8 cellular contexts compared by ENCODE assay signal in genomic region chr19:55476100-55476775, GRCh38. TPM values are rescaled to one million over a fixed set of nuclear protein-coding genes. Genes with fewer than 3 reads are reported as not detected.
DNase-seq lines count a peak whose midpoint lies in the region; ATAC-seq and TF ChIP-seq lines count a peak whose summit lies in the region.

Gene ZNF628 (plus strand): TSS chr19:55476617. CDS start chr19:55479911, 3,294 bp downstream.

- peak within 1 kb of the TSS; percentile 48; the same call in 1 of the 2 replicates for H3K9ac ChIP-seq in KMS-11

- peak within 1 kb of the TSS; percentile 48 for H3K27ac ChIP-seq in KMS-11
- H3K27ac ChIP-seq in Panc1 (ENCODE audit: low read length) = peak within 1 kb of the TSS; percentile 97

- H3K4me3 ChIP-seq in KMS-11 (IDR thresholded peaks at IDR 0.05; ENCODE audit: insufficient read depth, low read depth, low read length) = no peak within 1 kb of the TSS
- H3K4me3 ChIP-seq in Panc1 (ENCODE audit: low read depth in 2 of 2, low read length in 2 of 2) = peak within 1 kb of the TSS; percentile 73 to 94

- H3K36me3 Mint-ChIP-seq in naive B cell = no peaks in the 10 kb centered on the region
- H3K36me3 Mint-ChIP-seq in stimulated activated effector memory CD8-positive, alpha-beta T cell treated with anti-CD3 and anti-CD28 coated beads, Interleukin-12 subunit alpha, Interleukin-12 subunit beta, amount 100 ng/mL, for 72 hours = peaks cover 21% of the 10 kb centered on the region

- peak; percentile 83 for ATAC-seq in GM21786 (IDR thresholded peaks at IDR 0.05; ENCODE audit: unreplicated experiment)
- peak; percentile 95 for ATAC-seq in Panc1
- ATAC-seq in naive B cell (ENCODE audit: low read depth in 2 of 2) = peak; percentile 91 to 92
- ATAC-seq in stimulated activated effector memory CD8-positive, alpha-beta T cell treated with anti-CD3 and anti-CD28 coated beads, Interleukin-12 subunit alpha, Interleukin-12 subunit beta, amount 100 ng/mL, for 72 hours = peak; percentile 95

- intact Hi-C loops in Panc1 (cut with micrococcal nuclease; ENCODE audit: unreplicated experiment) = no loop called here

- no peaks in the 10 kb centered on the region for H3K36me3 ChIP-seq in KMS-11 (ENCODE audit: insufficient read depth)
- no peaks in the 10 kb centered on the region for H3K36me3 ChIP-seq in Panc1 (ENCODE audit: control insufficient read depth, insufficient read depth, low read length)

- peak within 1 kb of the TSS; percentile 85 to 99 (median 92) for H3K4me3 Mint-ChIP-seq in naive B cell
- H3K4me3 Mint-ChIP-seq in stimulated activated effector memory CD8-positive, alpha-beta T cell treated with anti-CD3 and anti-CD28 coated beads, Interleukin-12 subunit alpha, Interleukin-12 subunit beta, amount 100 ng/mL, for 72 hours = peak within 1 kb of the TSS; percentile 85

- H3K27ac Mint-ChIP-seq in naive B cell = peak within 1 kb of the TSS; percentile 94 to 98 (median 97)
- H3K27ac Mint-ChIP-seq in stimulated activated effector memory CD8-positive, alpha-beta T cell treated with anti-CD3 and anti-CD28 coated beads, Interleukin-12 subunit alpha, Interleukin-12 subunit beta, amount 100 ng/mL, for 72 hours = peak within 1 kb of the TSS; percentile 92

- H3K27me3 ChIP-seq in KMS-11 (ENCODE audit: insufficient read depth, low read depth) = peaks cover 3% of the 10 kb centered on the region; the same call in 1 of the 2 replicates
- no peaks in the 10 kb centered on the region for H3K27me3 ChIP-seq in Panc1 (ENCODE audit: control insufficient read depth, insufficient read depth, low read length)

- H3K9me3 Mint-ChIP-seq in naive B cell = no peaks in the 10 kb centered on the region
- no peaks in the 10 kb centered on the region for H3K9me3 Mint-ChIP-seq in stimulated activated effector memory CD8-positive, alpha-beta T cell treated with anti-CD3 and anti-CD28 coated beads, Interleukin-12 subunit alpha, Interleukin-12 subunit beta, amount 100 ng/mL, for 72 hours

- H3K4me1 ChIP-seq in KMS-11 (ENCODE audit: low read depth, poor library complexity, severe bottlenecking) = peaks cover 21% of the 10 kb centered on the region
- H3K4me1 ChIP-seq in Panc1 (ENCODE audit: control insufficient read depth, insufficient read depth, low read length) = peaks cover 52% of the 10 kb centered on the region

- no peaks in the 10 kb centered on the region for H4K20me1 ChIP-seq in KMS-11 (ENCODE audit: insufficient read depth)

- peak within 1 kb of the TSS; percentile 89 for H2AFZ ChIP-seq in KMS-11 (ENCODE audit: low read depth)

- no TSS peak for BruUV-seq in Panc1 (replicated peaks; lab: Mats Ljungman, UMichigan)

- H3K9me3 ChIP-seq in Panc1 (ENCODE audit: control insufficient read depth, insufficient read depth, low read depth, low read length) = no peaks in the 10 kb centered on the region

- H3K79me2 ChIP-seq in KMS-11 (ENCODE audit: insufficient read depth, low read depth) = peaks cover 11% of the 10 kb centered on the region; the same call in 1 of the 2 replicates

- peak; percentile 87 for DNase-seq in DMS53 treated with DMSO at 0.1 percent for 48 hours (lab: John Stamatoyannopoulos, UW; ENCODE audit: unreplicated experiment)
- DNase-seq in Panc1 (ENCODE audit: low read depth, low spot score) = peak; percentile 89
- DNase-seq in activated T-helper 1 cell treated with Interleukin-2 at 50 U/mL for 16 hours (ENCODE audit: low read depth) = peak; percentile 97
- peak; percentile 98 for DNase-seq in fibroblast of gingiva (ENCODE audit: low read depth)
- DNase-seq in naive B cell = peak; percentile 97
- peak; percentile 90 to 96 for DNase-seq in stimulated activated effector memory CD8-positive, alpha-beta T cell treated with anti-CD3 and anti-CD28 coated beads, Interleukin-12 subunit alpha, Interleukin-12 subunit beta, amount 100 ng/mL, for 72 hours (ENCODE audit: low spot score in 2 of 2)

- POLR2A ChIA-PET in Panc1 (lab: Charles Lee) = interaction anchor here (0.5 to 1.2 kb wide), 8 partner anchors 9 to 1747 kb away, joined by 3 to 6 read pairs (median 3); partner anchors contain the start of gene NAT14

- CTCF ChIA-PET in Panc1 (lab: Charles Lee) = interaction anchor here (0.6 to 1.9 kb wide), 3 partner anchors 9 to 133 kb away, joined by 3 to 12 read pairs (median 3); no protein-coding TSS in a partner anchor

- in situ Hi-C loops in Panc1 (cut with HindIII; ENCODE audit: low pct_unique_long_range_greater_than_20kb, low sequenced_read_pairs) = no loop called here

- peaks cover 28 to 37% (median 29%) of the 10 kb centered on the region in 3 donors for H3K4me1 Mint-ChIP-seq in naive B cell
- H3K4me1 Mint-ChIP-seq in stimulated activated effector memory CD8-positive, alpha-beta T cell treated with anti-CD3 and anti-CD28 coated beads, Interleukin-12 subunit alpha, Interleukin-12 subunit beta, amount 100 ng/mL, for 72 hours = peaks cover 33% of the 10 kb centered on the region

- peak within 1 kb of the TSS; percentile 74 for H3K4me2 ChIP-seq in KMS-11

- TF ChIP-seq CTCF in KMS-11 (conservative IDR thresholded peaks at IDR 0.05; ENCODE audit: low read depth, low read length) (no peak), Panc1 (IDR thresholded peaks at IDR 0.05) (no peak)

- H3K27me3 Mint-ChIP-seq in naive B cell = no peaks in the 10 kb centered on the region

RNA-seq across cellular contexts. Expression of gene ZNF628, which starts in this region (rescaled TPM):
- 21.7 TPM for total RNA-seq in Panc1 (2021; ENCODE audit: unreplicated experiment)
- polyA plus RNA-seq in Panc1 (2012; ENCODE audit: insufficient read length) = 20.0 TPM
- 1 to 10 TPM in 2 of 6 donors, under 1 TPM in 3, not detected in 1; 0.16 to 2.2 (median 0.94) TPM for polyA plus RNA-seq in naive B cell (ENCODE audit: low read depth in 6 of 6)
